23 cellular contexts compared by ENCODE assay signal in genomic region chr16:12732600-12732999, GRCh38.
"Had no signal": no experiment of that assay in that cellular context is flagged by ENCODE, and none has a peak within 500 bp of the region (broad histone marks: within the 10 kb centered on the region; RNA-seq: fewer than 3 reads in every experiment).

No MANE protein-coding gene starts in this region.

- H3K4me1 ChIP-seq: colonic mucosa, foreskin keratinocyte, left lung, lower lobe of right lung had no signal

- H3K36me3 ChIP-seq: colonic mucosa had no signal

- H3K27ac ChIP-seq: colonic mucosa, epithelial cell of prostate, foreskin keratinocyte, heart right ventricle, left lung, lower lobe of right lung had no signal

- FAIRE-seq: endometrium, frontal cortex, islet of Langerhans, keratinocyte had no signal

- DNase-seq: colonic mucosa; cortex of kidney; effector CD8-positive, alpha-beta T cell; effector memory CD8-positive, alpha-beta T cell; endodermal cell; erythroblast; foreskin keratinocyte; glutamatergic neuron; head of caudate nucleus; heart right ventricle; hippocampal formation; left cardiac atrium; left lung; left ventricle myocardium superior; lower lobe of right lung; mesenchymal stem cell; mucosa of descending colon had no signal

- H3K4me3 ChIP-seq: colonic mucosa, heart right ventricle, left lung, lower lobe of right lung, mucosa of descending colon had no signal

- H3K27me3 ChIP-seq: colonic mucosa, foreskin keratinocyte, heart right ventricle, left lung had no signal

- ATAC-seq: effector memory CD8-positive, alpha-beta T cell; esophagus mucosa; foreskin keratinocyte; heart right ventricle; left cardiac atrium; left lung; left ventricle myocardium superior; lower lobe of right lung; mucosa of descending colon had no signal
